16 cellular contexts compared by ENCODE assay signal in the genomic region with DNA sequence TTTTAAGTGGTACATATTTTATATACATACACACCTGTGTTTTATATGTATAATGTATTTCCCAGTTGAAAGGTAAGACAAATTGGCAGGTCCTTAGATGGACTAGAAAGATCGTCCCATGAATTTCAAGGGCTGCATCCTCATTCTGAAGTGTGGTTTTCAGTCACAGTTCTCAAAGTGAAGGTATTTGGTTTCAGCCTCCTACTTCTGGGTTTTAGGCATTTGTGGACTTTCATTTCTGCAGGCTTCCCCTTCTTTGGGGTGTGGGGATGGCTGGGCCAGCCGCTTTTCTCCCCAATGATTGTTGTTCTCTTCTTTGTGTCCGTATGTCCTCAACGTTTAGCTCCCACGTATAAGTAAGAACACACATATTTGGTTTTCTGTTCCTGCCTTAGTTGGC.
"Had no signal": no experiment of that assay in that cellular context is flagged by ENCODE, and none has a peak within 500 bp of the region (broad histone marks: within the 10 kb centered on the region; RNA-seq: fewer than 3 reads in every experiment).

No MANE protein-coding gene starts in this region.

- H3K4me3 Mint-ChIP-seq: activated CD4-positive, alpha-beta T cell treated with anti-CD3 and anti-CD28 coated beads, Interleukin-2, amount 10 ng/mL, durations not matched to agents 7 days and 5 days; activated naive CD4-positive, alpha-beta T cell treated with anti-CD3 and anti-CD28 coated beads for 36 hours; activated T-helper 17 cell treated with anti-CD3 and anti-CD28 coated beads, Interleukin-2, amount 50 U/mL, for 72 hours; central memory CD8-positive, alpha-beta T cell; neural crest cell had no signal

- H3K27ac Mint-ChIP-seq: activated CD4-positive, alpha-beta T cell treated with anti-CD3 and anti-CD28 coated beads, Interleukin-2, amount 10 ng/mL, durations not matched to agents 7 days and 5 days; activated naive CD4-positive, alpha-beta T cell treated with anti-CD3 and anti-CD28 coated beads for 36 hours had no signal

- H3K9me3 Mint-ChIP-seq: activated T-helper 17 cell treated with anti-CD3 and anti-CD28 coated beads, Interleukin-2, amount 50 U/mL, for 72 hours; central memory CD8-positive, alpha-beta T cell; neural crest cell had no signal

- H3K27me3 Mint-ChIP-seq: activated CD4-positive, alpha-beta T cell treated with anti-CD3 and anti-CD28 coated beads, Interleukin-2, amount 10 ng/mL, durations not matched to agents 7 days and 5 days; activated T-helper 17 cell treated with anti-CD3 and anti-CD28 coated beads, Interleukin-2, amount 50 U/mL, for 72 hours; central memory CD8-positive, alpha-beta T cell had no signal

- H3K9me3 ChIP-seq: body of pancreas, tibial artery, vagina had no signal

- H3K4me3 ChIP-seq: body of pancreas, hepatocyte, tibial artery, vagina had no signal

- H3K4me2 ChIP-seq: hepatocyte had no signal

- H3K9ac ChIP-seq: parathyroid adenoma had no signal

- ATAC-seq: activated T-helper 17 cell treated with anti-CD3 and anti-CD28 coated beads, Interleukin-2, amount 50 U/mL, for 72 hours; body of pancreas had no signal

- H3K4me1 ChIP-seq: parathyroid adenoma had no signal

- H3K79me2 ChIP-seq: parathyroid adenoma had no signal

- H3K27ac ChIP-seq: body of pancreas, parathyroid adenoma, tibial artery, vagina had no signal

- H3K27me3 ChIP-seq: body of pancreas, hepatocyte, tibial artery, vagina had no signal

- DNase-seq: activated CD4-positive, alpha-beta T cell treated with anti-CD3 and anti-CD28 coated beads, Interleukin-2, amount 10 ng/mL, durations not matched to agents 7 days and 5 days; activated CD4-positive, CD25-positive, alpha-beta regulatory T cell; activated naive CD4-positive, alpha-beta T cell treated with anti-CD3 and anti-CD28 coated beads for 36 hours; activated T-cell treated with anti-CD3 and anti-CD28 coated beads for 4 hours; body of pancreas; cortex of kidney; effector memory CD4-positive, alpha-beta T cell; stimulated activated CD4-positive, alpha-beta T cell treated with anti-CD3 and anti-CD28 coated beads, Interleukin-15, amount 100 ng/mL, for 24 hours; stimulated activated CD4-positive, alpha-beta T cell treated with anti-CD3 and anti-CD28 coated beads, Interleukin-4, amount 100 ng/mL, for 24 hours; tibial artery had no signal

- H2AFZ ChIP-seq: hepatocyte, parathyroid adenoma had no signal

- H3K36me3 ChIP-seq: vagina had no signal
